Comparison of ENCODE assay signal across 12 cellular contexts in the genomic region with DNA sequence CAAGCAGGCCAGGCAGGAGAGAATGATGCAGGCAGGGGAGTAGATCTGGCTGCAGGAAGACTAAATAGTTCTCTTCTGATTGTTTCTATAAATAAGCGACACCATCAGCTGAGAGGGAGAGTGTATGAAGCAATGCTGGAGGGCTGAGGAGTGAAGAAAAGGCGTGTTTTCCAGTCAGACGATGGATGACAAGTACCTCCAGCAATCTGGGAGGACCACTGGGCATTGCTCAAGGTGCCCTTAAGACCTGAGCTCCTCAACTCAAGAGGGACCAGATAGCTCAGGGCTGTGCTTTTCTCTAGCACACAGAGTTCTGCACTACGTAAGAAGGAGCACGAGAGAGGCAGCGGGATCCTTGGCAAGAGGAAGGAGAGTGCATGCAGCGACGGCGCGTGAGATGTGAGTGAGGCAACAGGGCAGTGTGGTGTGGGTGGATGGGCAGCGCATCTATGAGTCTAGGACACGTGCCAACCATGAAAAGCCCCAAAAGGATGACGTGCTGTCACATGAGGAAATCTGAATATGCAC. TPM values are rescaled to one million over a fixed set of nuclear protein-coding genes. Genes with fewer than 3 reads are reported as not detected.
DNase-seq lines count a peak whose midpoint lies in the region; ATAC-seq and TF ChIP-seq lines count a peak whose summit lies in the region.
"Had no signal": no experiment of that assay in that cellular context is flagged by ENCODE, and none has a peak within 500 bp of the region (broad histone marks: within the 10 kb centered on the region; RNA-seq: fewer than 3 reads in every experiment).

No MANE protein-coding gene starts in this region.

- peak overlapping the region in 4 of 8 donors; percentile 22 to 83 (median 68) for H3K27ac ChIP-seq in spleen

- intact Hi-C loops in spleen (cut with DNase I; ENCODE audit: low total_unique reads) = no loop called here

- TF ChIP-seq CTCF in astrocyte of the spinal cord (IDR thresholded peaks at IDR 0.05; ENCODE audit: low read depth, low read length) (no peak), spleen (IDR thresholded peaks at IDR 0.05 in 8 of 11, conservative IDR thresholded peaks at IDR 0.05 in 3 of 11) (no peak)

- H3K4me1 ChIP-seq in spleen = peaks cover 0 to 12% (median 7%) of the 10 kb centered on the region in 6 donors

- peaks cover 0 to 69% (median 20%) of the 10 kb centered on the region in 6 donors for H3K36me3 ChIP-seq in spleen

- 73 to 82% (median 77%) methylated on average over 13 of the region's 13 CpGs for WGBS in spleen, 5 donors

- H3K4me3 ChIP-seq in astrocyte of the spinal cord (ENCODE audit: low read depth, low read length) = no peak overlapping the region
- no peak overlapping the region for H3K4me3 ChIP-seq in spleen

- in situ Hi-C loops in astrocyte of the spinal cord (cut with HindIII; ENCODE audit: low sequenced_read_pairs) = no loop called here

- DNase-seq in HS-5 (ENCODE audit: low read depth) (peak; percentile 6), astrocyte of the spinal cord (ENCODE audit: low read depth, low spot score) (peak; percentile 22), hippocampal formation (lab: John Stamatoyannopoulos, UW) (peak; percentile 55 to 64), spleen (peak; percentile 84), erythroblast (lab: John Stamatoyannopoulos, UW) (no peak)
- DNase-seq: activated CD4-positive, alpha-beta T cell treated with anti-CD3 and anti-CD28 coated beads for 48 hours; cerebellar nuclear complex; mesendoderm; NK-92 treated with Interleukin-12 subunit alpha and Interleukin-12 subunit beta, amount 100 ng/mL, for 24 hours had no signal

- H3K9me3 ChIP-seq in spleen = no peaks in the 10 kb centered on the region

- ATAC-seq in HG02678 (IDR thresholded peaks at IDR 0.05; ENCODE audit: unreplicated experiment) (no peak), GM21381 (IDR thresholded peaks at IDR 0.05; ENCODE audit: unreplicated experiment) (no peak), GM18517 (IDR thresholded peaks at IDR 0.05; ENCODE audit: unreplicated experiment) (no peak)

- TF ChIP-seq POLR2A in spleen (IDR thresholded peaks at IDR 0.05) (no peak), erythroblast (IDR thresholded peaks at IDR 0.05; ENCODE audit: low read length) (no peak)

- no peaks in the 10 kb centered on the region for H3K27me3 ChIP-seq in spleen (replicated peaks in 1 of 7)

RNA-seq across cellular contexts. Expression of a gene that starts 36.0 kb away (rescaled TPM):
- total RNA-seq in spleen = 100 to 1,000 TPM; 145 to 241 (median 172) TPM
- 100 to 1,000 TPM; 111 to 117 (median 114) TPM for polyA plus RNA-seq in spleen

RNA-seq across cellular contexts. Expression of a gene that starts 49.1 kb away (rescaled TPM):
- total RNA-seq in spleen = 1 to 10 TPM in 6 of 7 donors, under 1 TPM in 1; 0.79 to 2.8 (median 2.2) TPM
- under 1 TPM in 2 of 3 donors, not detected in 1; 0.06 to 0.08 TPM for polyA plus RNA-seq in spleen

Comparison
In these comparisons a context has a peak if more than half of its experiments do, and no peak if none do; other contexts are left out.
1. DNase-seq: peak in HS-5 (single experiment), astrocyte of the spinal cord (single experiment), hippocampal formation (2 of 2) and spleen (single experiment); none in erythroblast (0 of 2).